ENCODE assay signal across 22 cellular contexts in the genomic region with DNA sequence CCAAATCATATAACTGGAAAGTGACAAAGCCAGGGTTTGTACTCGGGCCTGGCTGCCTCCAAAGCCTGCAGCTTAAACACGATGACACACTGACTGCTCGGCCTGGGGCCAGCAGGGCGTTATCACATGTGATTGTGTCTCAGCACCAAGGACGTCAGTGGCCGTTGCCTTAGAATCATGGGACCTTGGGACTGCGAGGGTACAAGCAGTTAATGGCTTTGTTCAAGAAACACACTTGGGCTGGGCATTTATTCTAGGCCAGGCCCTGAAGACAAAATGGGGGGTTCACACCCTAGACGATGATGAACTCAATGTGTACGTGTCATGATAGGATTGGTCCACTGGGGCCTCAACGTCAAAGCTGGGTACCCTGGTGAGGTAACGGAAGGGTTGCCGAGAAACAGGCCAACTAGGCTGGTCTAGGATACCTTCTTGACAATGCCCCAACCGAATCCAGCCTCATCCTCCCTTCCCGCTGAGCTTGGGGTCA. TPM values are rescaled to one million over a fixed set of nuclear protein-coding genes. Genes with fewer than 3 reads are reported as not detected.
DNase-seq lines count a peak whose midpoint lies in the region; ATAC-seq and TF ChIP-seq lines count a peak whose summit lies in the region.
"Had no signal": no experiment of that assay in that cellular context is flagged by ENCODE, and none has a peak within 500 bp of the region (broad histone marks: within the 10 kb centered on the region; RNA-seq: fewer than 3 reads in every experiment).

No MANE protein-coding gene starts in this region.

- H3K27me3 ChIP-seq in left ventricle myocardium inferior (ENCODE audit: low read depth) (no peaks in the 10 kb centered on the region), sigmoid colon (no peaks in the 10 kb centered on the region), lower lobe of right lung (ENCODE audit: low read depth) (no peaks in the 10 kb centered on the region)
- H3K27me3 ChIP-seq: BLaER1, ovary had no signal

- no peak overlapping the region for H3K27ac Mint-ChIP-seq in natural killer cell
- H3K27ac Mint-ChIP-seq: activated naive CD4-positive, alpha-beta T cell treated with anti-CD3 and anti-CD28 coated beads for 36 hours; activated T-cell treated with anti-CD3 and anti-CD28 coated beads, Interleukin-2, amount 50 U/mL, for 72 hours; natural killer cell treated with Interleukin-12 subunit alpha and Interleukin-12 subunit beta and Interleukin-15 and Interleukin-18, amount 100 ng/mL, for 72 hours had no signal

- no peaks in the 10 kb centered on the region for H3K36me3 Mint-ChIP-seq in natural killer cell
- H3K36me3 Mint-ChIP-seq: natural killer cell treated with Interleukin-12 subunit alpha and Interleukin-12 subunit beta and Interleukin-15 and Interleukin-18, amount 100 ng/mL, for 72 hours had no signal

- peak; percentile 87 for DNase-seq in Right ventricle myocardium inferior (ENCODE audit: missing footprints)
- no peak for DNase-seq in cardiac septum (ENCODE audit: low spot score)
- DNase-seq in left ventricle myocardium inferior = peak; percentile 61
- peak; percentile 80 for DNase-seq in sigmoid colon
- no peak for DNase-seq in natural killer cell
- DNase-seq in lower lobe of right lung = no peak
- no peak for DNase-seq in 8988T
- no peak for DNase-seq in UCSD-AML1 (lab: John Stamatoyannopoulos, UW; ENCODE audit: unreplicated experiment)
- DNase-seq: activated CD4-positive, alpha-beta T cell treated with anti-CD3 and anti-CD28 coated beads for 1 hour; activated naive CD4-positive, alpha-beta T cell treated with anti-CD3 and anti-CD28 coated beads for 36 hours; activated T-cell treated with anti-CD3 and anti-CD28 coated beads, Interleukin-2, amount 50 U/mL, for 72 hours; COR-L47; effector CD4-positive, alpha-beta T cell; erythroblast; Karpas-422; NCI-H187; NCI-H2227 treated with DMSO at 0.1 percent for 48 hours; NCI-H82 had no signal

- TF ChIP-seq CTCF in left ventricle myocardium inferior (IDR thresholded peaks at IDR 0.05; ENCODE audit: borderline replicate concordance) (no peak), sigmoid colon (IDR thresholded peaks at IDR 0.05) (no peak), natural killer cell (IDR thresholded peaks at IDR 0.05) (no peak), lower lobe of right lung (IDR thresholded peaks at IDR 0.05) (no peak)

- H3K27me3 Mint-ChIP-seq in natural killer cell (ENCODE audit: low read depth in 2 of 2) = peaks cover 13 to 17% of the 10 kb centered on the region in 2 donors

- no peak for TF ChIP-seq EP300 in sigmoid colon (IDR thresholded peaks at IDR 0.05)

- H3K9me3 Mint-ChIP-seq in natural killer cell = no peaks in the 10 kb centered on the region
- H3K9me3 Mint-ChIP-seq: activated naive CD4-positive, alpha-beta T cell treated with anti-CD3 and anti-CD28 coated beads for 36 hours; activated T-cell treated with anti-CD3 and anti-CD28 coated beads, Interleukin-2, amount 50 U/mL, for 72 hours; natural killer cell treated with Interleukin-12 subunit alpha and Interleukin-12 subunit beta and Interleukin-15 and Interleukin-18, amount 100 ng/mL, for 72 hours had no signal

- H3K4me3 ChIP-seq in left ventricle myocardium inferior (no peak overlapping the region), sigmoid colon (no peak overlapping the region), lower lobe of right lung (no peak overlapping the region)
- H3K4me3 ChIP-seq: BLaER1, ovary, thoracic aorta had no signal

- no peak overlapping the region for H3K4me3 Mint-ChIP-seq in natural killer cell
- H3K4me3 Mint-ChIP-seq: activated naive CD4-positive, alpha-beta T cell treated with anti-CD3 and anti-CD28 coated beads for 36 hours; activated T-cell treated with anti-CD3 and anti-CD28 coated beads, Interleukin-2, amount 50 U/mL, for 72 hours; natural killer cell treated with Interleukin-12 subunit alpha and Interleukin-12 subunit beta and Interleukin-15 and Interleukin-18, amount 100 ng/mL, for 72 hours had no signal

- H3K9me3 ChIP-seq in left ventricle myocardium inferior (replicated peaks) (no peaks in the 10 kb centered on the region), sigmoid colon (no peaks in the 10 kb centered on the region), lower lobe of right lung (no peaks in the 10 kb centered on the region)
- H3K9me3 ChIP-seq: BLaER1, ovary, thoracic aorta had no signal

- WGBS in sigmoid colon, 2 donors = 89 to 94% methylated on average over 14 of the region's 14 CpGs

- H3K36me3 ChIP-seq in left ventricle myocardium inferior (no peaks in the 10 kb centered on the region), sigmoid colon (no peaks in the 10 kb centered on the region), lower lobe of right lung (no peaks in the 10 kb centered on the region)
- H3K36me3 ChIP-seq: BLaER1, ovary, thoracic aorta had no signal

- TF ChIP-seq POLR2A in sigmoid colon (IDR thresholded peaks at IDR 0.05) = no peak

- intact Hi-C loops in Right ventricle myocardium inferior (cut with DNase I) = loop anchor here (10.0 kb wide), 1 partner anchor 337 kb away; no protein-coding TSS in a partner anchor
- intact Hi-C loops in cardiac septum (cut with DNase I) = loop anchor here (10.0 kb wide), 1 partner anchor 257 kb away; a partner anchor contains a TSS
- intact Hi-C loops in left ventricle myocardium inferior (cut with micrococcal nuclease) = no loop called here
- intact Hi-C loops in sigmoid colon (cut with DNase I) = no loop called here
- intact Hi-C loops in natural killer cell (cut with micrococcal nuclease) = no loop called here
- intact Hi-C loops in lower lobe of right lung (cut with DNase I) = no loop called here

- H3K4me1 ChIP-seq in left ventricle myocardium inferior = peaks cover 55% of the 10 kb centered on the region
- peaks cover 0 to 72% (median 65%) of the 10 kb centered on the region in 4 donors for H3K4me1 ChIP-seq in sigmoid colon
- H3K4me1 ChIP-seq in lower lobe of right lung = peaks cover 56% of the 10 kb centered on the region

- H3K4me1 Mint-ChIP-seq in natural killer cell = peaks cover 13 to 14% of the 10 kb centered on the region in 2 donors

- ATAC-seq in Right ventricle myocardium inferior (peak; percentile 55), natural killer cell (no peak), lower lobe of right lung (no peak)
- ATAC-seq: activated T-cell treated with anti-CD3 and anti-CD28 coated beads, Interleukin-2, amount 50 U/mL, for 72 hours; natural killer cell treated with Interleukin-12 subunit alpha and Interleukin-12 subunit beta and Interleukin-15 and Interleukin-18, amount 100 ng/mL, for 72 hours had no signal

- peak overlapping the region; percentile 20 for H3K27ac ChIP-seq in left ventricle myocardium inferior (replicated peaks)
- H3K27ac ChIP-seq in sigmoid colon = peak overlapping the region in 3 of 4 donors; percentile 12 to 95 (median 26)
- no peak overlapping the region for H3K27ac ChIP-seq in lower lobe of right lung
- H3K27ac ChIP-seq: BLaER1, ovary, thoracic aorta had no signal

RNA-seq across cellular contexts. Expression of a gene that starts 13.0 kb away (rescaled TPM):
- total RNA-seq in Right ventricle myocardium inferior (5.4 TPM), cardiac septum (5.1 TPM), left ventricle myocardium inferior (5.2 TPM), sigmoid colon (10 to 100 TPM; 19.3 to 45.7 (median 20.9) TPM), natural killer cell (under 1 TPM in 2 of 3 donors, not detected in 1; 0.25 to 0.35 TPM), lower lobe of right lung (49.8 TPM)
- 1 to 10 TPM; 3.6 to 9.2 (median 3.9) TPM for polyA plus RNA-seq in sigmoid colon

Comparison
In these comparisons a context has a peak if more than half of its experiments do, and no peak if none do; other contexts are left out.
1. DNase-seq: peak in Right ventricle myocardium inferior (single experiment), left ventricle myocardium inferior (single experiment) and sigmoid colon (single experiment); none in cardiac septum (single experiment), natural killer cell (single experiment), lower lobe of right lung (single experiment), 8988T (single experiment) and UCSD-AML1 (single experiment).
2. intact Hi-C loops: an anchor here in Right ventricle myocardium inferior (10.0 kb wide) and cardiac septum (10.0 kb wide); none called in left ventricle myocardium inferior, sigmoid colon, natural killer cell and lower lobe of right lung.